Comparison of ENCODE assay signal across 9 cellular contexts in the genomic region with DNA sequence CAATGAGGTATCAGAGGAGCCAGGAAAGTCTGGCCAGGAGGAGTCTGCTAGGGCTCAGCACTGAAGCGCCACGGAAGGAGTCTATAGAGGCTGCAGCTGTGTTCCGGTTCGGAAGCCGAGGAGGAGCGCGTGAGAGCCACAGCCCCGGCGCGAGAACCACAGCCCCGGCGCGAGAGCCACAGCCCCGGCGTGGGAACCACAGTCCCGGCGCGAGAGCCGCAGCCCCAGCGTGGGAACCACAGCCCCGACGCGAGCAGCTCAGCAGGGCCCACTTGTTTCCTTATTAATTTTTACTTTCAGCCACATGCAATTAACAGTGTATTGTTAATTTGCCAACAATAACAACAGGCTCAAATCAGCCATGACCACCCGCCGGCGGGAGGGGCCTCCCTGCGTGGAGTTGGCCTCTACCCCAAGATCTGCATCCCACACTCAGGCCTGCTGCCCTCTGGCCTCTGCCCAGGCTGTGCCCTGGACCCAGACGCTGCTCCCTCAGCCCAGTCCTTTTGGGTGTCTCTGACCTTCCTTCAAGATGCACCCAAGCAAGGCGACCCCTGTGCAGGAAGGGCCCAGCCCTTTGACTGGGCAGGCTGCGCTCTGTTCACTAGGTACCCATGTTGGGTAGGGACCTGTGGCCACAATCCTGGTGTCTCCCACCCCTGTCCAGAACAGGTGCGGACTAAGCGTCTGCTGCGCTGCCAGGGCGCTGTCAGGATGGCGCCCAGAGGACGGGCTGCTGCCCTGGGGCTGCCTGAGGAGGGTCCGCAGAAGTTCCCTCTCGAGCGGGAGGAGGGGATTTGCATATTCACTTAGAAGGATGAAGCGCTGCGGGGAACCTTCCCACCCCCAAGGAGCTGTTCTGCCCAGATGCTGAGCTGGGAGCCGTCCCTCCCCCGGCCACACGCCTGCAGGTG.
A peak's percentile ranks its signal among the peaks of the same experiment; 100 is the strongest.
DNase-seq lines count a peak whose midpoint lies in the region; ATAC-seq, FAIRE-seq and TF ChIP-seq lines count a peak whose summit lies in the region.
"Had no signal": no experiment of that assay in that cellular context is flagged by ENCODE, and none has a peak within 500 bp of the region (broad histone marks: within the 10 kb centered on the region; RNA-seq: fewer than 3 reads in every experiment).

No MANE protein-coding gene starts in this region.

- no peaks in the 10 kb centered on the region for H4K20me1 ChIP-seq in HCT116 (ENCODE audit: insufficient read depth)
- H4K20me1 ChIP-seq in HepG2 (ENCODE audit: insufficient read depth, low read length) = no peaks in the 10 kb centered on the region

- intact Hi-C loops in HCT116 (cut with micrococcal nuclease) = loop anchor here (2.0 to 10.0 kb wide), 3 partner anchors 87 to 535 kb away; no protein-coding TSS in a partner anchor
- intact Hi-C loops in HepG2 (cut with micrococcal nuclease; ENCODE audit: unreplicated experiment) = loop anchor here (5.0 to 10.0 kb wide), 2 partner anchors 55 to 98 kb away; no protein-coding TSS in a partner anchor
- intact Hi-C loops in sigmoid colon (cut with DNase I) = no loop called here

- TF ChIP-seq EP300 in HepG2 (IDR thresholded peaks at IDR 0.05; ENCODE audit: low read depth in 2 of 2, low read length in 2 of 2) (no peak), HepG2 (CRISPR knock-in tag; IDR thresholded peaks at IDR 0.05; ENCODE audit: borderline replicate concordance) (no peak), sigmoid colon (IDR thresholded peaks at IDR 0.05) (no peak)

- RAD21 ChIA-PET in HCT116 (lab: Charles Lee; ENCODE audit: low non-redundant PET in 1 of 2, low total read pairs in 2 of 2, uncharacterized antibody in 2 of 2, unreplicated experiment in 2 of 2) = interaction anchor here (0.5 to 1.6 kb wide), 13 partner anchors 15 to 779 kb away, joined by 3 to 15 read pairs (median 4); no protein-coding TSS in a partner anchor

- ATAC-seq in HCT116 = peak; percentile 23; the same call in 1 of the 2 replicates
- peak; percentile 52 for ATAC-seq in HepG2

- TF ChIP-seq RAD21 in HCT116 (IDR thresholded peaks at IDR 0.05; ENCODE audit: low read depth) (no peak), HepG2 (CRISPR knock-in tag; IDR thresholded peaks at IDR 0.05) (no peak)

- H3K36me3 ChIP-seq in HCT116 (ENCODE audit: control insufficient read depth in 1 of 2, insufficient read depth in 2 of 2, low read length in 2 of 2) (no peaks in the 10 kb centered on the region), HepG2 (replicated peaks in 1 of 2; ENCODE audit: control insufficient read depth in 1 of 2, insufficient read depth in 2 of 2, low read length in 2 of 2) (no peaks in the 10 kb centered on the region), sigmoid colon (no peaks in the 10 kb centered on the region)
- H3K36me3 ChIP-seq: MG63 had no signal

- peak overlapping the region; percentile 35; the same call in 1 of the 2 replicates for H3K4me2 ChIP-seq in HCT116 (ENCODE audit: low read length)
- no peak overlapping the region for H3K4me2 ChIP-seq in HepG2 (ENCODE audit: low read depth, low read length)

- 73% methylated on average over 26 of the region's 44 CpGs for WGBS in HepG2 (ENCODE audit: low lambda C conversion rate)
- WGBS in sigmoid colon, 2 donors = 10 to 22% methylated on average over 44 of the region's 44 CpGs

- H3K9ac ChIP-seq in HCT116 (ENCODE audit: low read length) (no peak overlapping the region), HepG2 (ENCODE audit: insufficient read depth, low read depth, low read length) (no peak overlapping the region)

- H3K9me2 ChIP-seq in HCT116 (ENCODE audit: insufficient read depth) = no peaks in the 10 kb centered on the region

- 0 out of 2 replicates have a peak, but pooled peaks cover 6% of the 10 kb centered on the region for H3K27me3 ChIP-seq in HCT116 (ENCODE audit: insufficient read depth, low read length)
- peaks cover 0 to 22% of the 10 kb centered on the region in 2 experiments; a peak in 2 of 5 replicates for H3K27me3 ChIP-seq in HepG2 (ENCODE audit: control insufficient read depth in 1 of 2, insufficient read depth in 2 of 2, low read length in 2 of 2)
- H3K27me3 ChIP-seq in sigmoid colon = peaks cover 7 to 74% (median 24%) of the 10 kb centered on the region in 3 donors
- H3K27me3 ChIP-seq: MG63 had no signal

- H3K27ac ChIP-seq in HCT116 (ENCODE audit: low read depth, low read length) (no peak overlapping the region), HepG2 (ENCODE audit: extremely low read length, insufficient read depth, low read length) (no peak overlapping the region), sigmoid colon (no peak overlapping the region)

- TF ChIP-seq CTCF in AG10803 (conservative IDR thresholded peaks at IDR 0.05; ENCODE audit: low read length) (no peak), HCT116 (IDR thresholded peaks at IDR 0.05 in 2 of 3, conservative IDR thresholded peaks at IDR 0.05 in 1 of 3; ENCODE audit: borderline replicate concordance in 1 of 3, insufficient read depth in 1 of 3, low read depth in 2 of 3, low read length in 2 of 3) (no peak), HepG2 (CRISPR knock-in tag; IDR thresholded peaks at IDR 0.05) (no peak), sigmoid colon (IDR thresholded peaks at IDR 0.05) (no peak)

- CTCF ChIA-PET in HCT116 (lab: Charles Lee) = interaction anchor here (0.6 to 2.6 kb wide), 14 partner anchors 10 to 916 kb away, joined by 3 to 17 read pairs (median 4); partner anchors contain the start of genes ADRA2C, GRK4 and NOP14
- CTCF ChIA-PET in HepG2 (lab: Yijun Ruan, JAX; ENCODE audit: low intra/inter-chr PET ratio, low total read pairs) = interaction anchor here (1.2 to 2.1 kb wide), 4 partner anchors 87 to 132 kb away, joined by 3 to 14 read pairs (median 6); partner anchors contain the start of gene ADRA2C

- H2AFZ ChIP-seq in HCT116 (ENCODE audit: low read depth, low read length, poor library complexity, severe bottlenecking) = no peak overlapping the region
- H2AFZ ChIP-seq in HepG2 (ENCODE audit: low read length) = no peak overlapping the region

- no peak for FAIRE-seq in HepG2 (lab: Jason Lieb, UNC)

- DNase-seq in AG10803 (ENCODE audit: low read depth) (peak; percentile 10), HCT116 (ENCODE audit: low read depth, low spot score) (no peak), activated gamma-delta T cell treated with Interleukin-2 at 50 U/mL for 16 hours (peak; percentile 39), HepG2 (ENCODE audit: low spot score) (no peak), sigmoid colon (no peak), cerebellar nuclear complex (lab: John Stamatoyannopoulos, UW) (no peak), SHP77 treated with DMSO at 0.1 percent for 48 hours (lab: John Stamatoyannopoulos, UW) (no peak), OCI-M1 (lab: John Stamatoyannopoulos, UW) (no peak)

- POLR2A ChIA-PET in HCT116 (lab: Charles Lee) = interaction anchor here (1.0 kb wide), 1 partner anchor 74 kb away, joined by 3 read pairs; no protein-coding TSS in a partner anchor
- POLR2A ChIA-PET in HepG2 (lab: Yijun Ruan, JAX) = interaction anchor here (0.6 to 2.0 kb wide), 9 partner anchors 43 to 368 kb away, joined by 3 to 9 read pairs (median 4); no protein-coding TSS in a partner anchor

- H3K4me1 ChIP-seq in HCT116 (ENCODE audit: control insufficient read depth in 1 of 2, insufficient read depth in 2 of 2, low read length in 2 of 2) (0 out of 4 replicates have a peak, but pooled peaks cover 0 to 5% of the 10 kb centered on the region in 2 experiments), HepG2 (ENCODE audit: insufficient read depth, low read length) (peaks cover 20% of the 10 kb centered on the region), sigmoid colon (peaks cover 0 to 3% (median 3%) of the 10 kb centered on the region in 4 donors)

- no peak overlapping the region for H3K4me3 ChIP-seq in AG10803 (ENCODE audit: low read length)
- H3K4me3 ChIP-seq in HCT116 (replicated peaks in 1 of 2; ENCODE audit: low read depth in 1 of 2, low read length in 2 of 2) = no peak overlapping the region
- no peak overlapping the region for H3K4me3 ChIP-seq in HepG2 (replicated peaks in 1 of 3; ENCODE audit: insufficient read depth in 1 of 3, low read depth in 2 of 3, low read length in 3 of 3)
- no peak overlapping the region for H3K4me3 ChIP-seq in sigmoid colon
- H3K4me3 ChIP-seq: MG63 had no signal

- in situ Hi-C loops in HepG2 (cut with HindIII; ENCODE audit: extremely low pct_ligation_motif_present, low pct_unique_long_range_greater_than_20kb) = no loop called here

- TF ChIP-seq POLR2A in HCT116 (IDR thresholded peaks at IDR 0.05; ENCODE audit: borderline replicate concordance, extremely low read depth, insufficient read depth, insufficient read length) (no peak), HepG2 (IDR thresholded peaks at IDR 0.05; ENCODE audit: insufficient read depth in 1 of 2, low read depth in 2 of 2, low read length in 2 of 2) (no peak), sigmoid colon (IDR thresholded peaks at IDR 0.05) (no peak)

- BruUV-seq in HCT116 (replicated peaks; lab: Mats Ljungman, UMichigan) = no TSS peak
- no TSS peak for BruUV-seq in HepG2 (replicated peaks; lab: Mats Ljungman, UMichigan)

- H3K79me2 ChIP-seq in HCT116 (ENCODE audit: insufficient read depth, low read length) (no peaks in the 10 kb centered on the region), HepG2 (ENCODE audit: insufficient read depth, low read length) (no peaks in the 10 kb centered on the region)

- H3K9me3 ChIP-seq in HCT116 (ENCODE audit: control insufficient read depth in 1 of 2, insufficient read depth in 1 of 2, low read depth in 1 of 2, low read length in 2 of 2) (peaks cover 0 to 5% of the 10 kb centered on the region in 2 experiments; a peak in 1 of 4 replicates), HepG2 (ENCODE audit: low read length) (peaks cover 11% of the 10 kb centered on the region), sigmoid colon (peaks cover 0 to 4% (median 1%) of the 10 kb centered on the region in 4 donors)
- H3K9me3 ChIP-seq: MG63 had no signal

TF ChIP-seq in HCT116, 20 proteins besides CTCF, POLR2A, EP300 and RAD21 (continues in another document):
- TF ChIP-seq, protein P1, sequence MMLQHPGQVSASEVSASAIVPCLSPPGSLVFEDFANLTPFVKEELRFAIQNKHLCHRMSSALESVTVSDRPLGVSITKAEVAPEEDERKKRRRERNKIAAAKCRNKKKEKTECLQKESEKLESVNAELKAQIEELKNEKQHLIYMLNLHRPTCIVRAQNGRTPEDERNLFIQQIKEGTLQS (IDR thresholded peaks at IDR 0.05) = no peak
- TF ChIP-seq ZFX (IDR thresholded peaks at IDR 0.05) (no peak), CEBPB (IDR thresholded peaks at IDR 0.05; ENCODE audit: low read depth) (no peak), YY1 (IDR thresholded peaks at IDR 0.05; ENCODE audit: extremely low read depth, insufficient replicate concordance, low read depth, low read length) (no peak), SRF (IDR thresholded peaks at IDR 0.05; ENCODE audit: low read depth) (no peak)

TF ChIP-seq in HepG2, 621 proteins besides CTCF, POLR2A, EP300 and RAD21:
- TF ChIP-seq ISL2 (CRISPR knock-in tag; IDR thresholded peaks at IDR 0.05) (no peak), ZNF124 (CRISPR knock-in tag; IDR thresholded peaks at IDR 0.05) (no peak), STAT5B (CRISPR knock-in tag; IDR thresholded peaks at IDR 0.05) (no peak)
TF ChIP-seq in HepG2: peak in this region for 0.

Comparison
In these comparisons a context has a peak if more than half of its experiments do, and no peak if none do; other contexts are left out.
1. DNase-seq: peak in AG10803 (single experiment) and activated gamma-delta T cell treated with Interleukin-2 at 50 U/mL for 16 hours (single experiment); none in HCT116 (single experiment), HepG2 (single experiment), sigmoid colon (single experiment), cerebellar nuclear complex (0 of 2), SHP77 treated with DMSO at 0.1 percent for 48 hours (single experiment) and OCI-M1 (single experiment).